Comparison of ENCODE assay signal across 8 cellular contexts in genomic region chr1:10210841-10211804, GRCh38. TPM values are rescaled to one million over a fixed set of nuclear protein-coding genes. Genes with fewer than 3 reads are reported as not detected.
DNase-seq lines count a peak whose midpoint lies in the region; ATAC-seq and TF ChIP-seq lines count a peak whose summit lies in the region.

No MANE protein-coding gene starts in this region.

- peak overlapping the region; percentile 89 for H2AFZ ChIP-seq in DND-41 (ENCODE audit: low read depth, low read length)

- peaks cover 10% of the 10 kb centered on the region for H3K79me2 ChIP-seq in DND-41 (ENCODE audit: insufficient read depth, low read length)

- peak overlapping the region; percentile 61; the same call in 1 of the 2 replicates for H3K27ac ChIP-seq in DND-41 (ENCODE audit: low read length)
- peak overlapping the region; percentile 91 to 96 (median 95) for H3K27ac ChIP-seq in right lobe of liver

- no peaks in the 10 kb centered on the region for H3K9me3 ChIP-seq in DND-41 (ENCODE audit: insufficient read depth, low read length, severe bottlenecking)
- no peaks in the 10 kb centered on the region for H3K9me3 ChIP-seq in right lobe of liver

- H3K4me2 ChIP-seq in DND-41 (ENCODE audit: insufficient read depth, low read length): peak overlapping the region; percentile 80

- H3K4me3 Mint-ChIP-seq in activated CD4-positive, alpha-beta T cell treated with anti-CD3 and anti-CD28 coated beads, Interleukin-2, amount 10 ng/mL, durations not matched to agents 24 days and 14 days: peak overlapping the region; percentile 85
- H3K4me3 Mint-ChIP-seq in effector memory CD8-positive, alpha-beta T cell: peak overlapping the region; percentile 53 to 76

- DNase-seq in DND-41 (peak; percentile 17), H7 (peak; percentile 83), NCI-H1105 treated with DMSO at 0.1 percent for 48 hours (lab: John Stamatoyannopoulos, UW) (peak; percentile 72), right lobe of liver (peak; percentile 93 to 96 (median 93))
- DNase-seq in activated CD4-positive, alpha-beta T cell treated with anti-CD3 and anti-CD28 coated beads, Interleukin-2, amount 10 ng/mL, durations not matched to agents 24 days and 14 days: peak; percentile 69
- no peak for DNase-seq in effector memory CD8-positive, alpha-beta T cell
- peak; percentile 55 for DNase-seq in stimulated activated CD8-positive, alpha-beta memory T cell treated with anti-CD3 and anti-CD28 coated beads, Interleukin-4, amount 100 ng/mL, for 48 hours

- peaks cover 5% of the 10 kb centered on the region for H3K27me3 Mint-ChIP-seq in activated CD4-positive, alpha-beta T cell treated with anti-CD3 and anti-CD28 coated beads, Interleukin-2, amount 10 ng/mL, durations not matched to agents 24 days and 14 days
- no peaks in the 10 kb centered on the region for H3K27me3 Mint-ChIP-seq in effector memory CD8-positive, alpha-beta T cell

- H3K4me1 Mint-ChIP-seq in activated CD4-positive, alpha-beta T cell treated with anti-CD3 and anti-CD28 coated beads, Interleukin-2, amount 10 ng/mL, durations not matched to agents 24 days and 14 days: peaks cover 35% of the 10 kb centered on the region
- H3K4me1 Mint-ChIP-seq in effector memory CD8-positive, alpha-beta T cell (ENCODE audit: low read depth in 2 of 2): peaks cover 31 to 33% of the 10 kb centered on the region in 2 donors

- no peaks in the 10 kb centered on the region for H3K9me3 Mint-ChIP-seq in activated CD4-positive, alpha-beta T cell treated with anti-CD3 and anti-CD28 coated beads, Interleukin-2, amount 10 ng/mL, durations not matched to agents 24 days and 14 days
- no peaks in the 10 kb centered on the region for H3K9me3 Mint-ChIP-seq in effector memory CD8-positive, alpha-beta T cell

- peak overlapping the region; percentile 54 for H3K27ac Mint-ChIP-seq in activated CD4-positive, alpha-beta T cell treated with anti-CD3 and anti-CD28 coated beads, Interleukin-2, amount 10 ng/mL, durations not matched to agents 24 days and 14 days
- H3K27ac Mint-ChIP-seq in effector memory CD8-positive, alpha-beta T cell: peak overlapping the region; percentile 65 to 86

- peak overlapping the region; percentile 83 for H3K9ac ChIP-seq in DND-41 (ENCODE audit: low read depth, low read length)

- no peaks in the 10 kb centered on the region for H3K27me3 ChIP-seq in DND-41 (ENCODE audit: insufficient read depth, low read length, poor library complexity)
- H3K27me3 ChIP-seq in H7 (ENCODE audit: control insufficient read depth, insufficient read depth, low read length): no peaks in the 10 kb centered on the region
- no peaks in the 10 kb centered on the region for H3K27me3 ChIP-seq in right lobe of liver

- intact Hi-C loops in activated CD4-positive, alpha-beta T cell treated with anti-CD3 and anti-CD28 coated beads, Interleukin-2, amount 10 ng/mL, durations not matched to agents 24 days and 14 days (cut with micrococcal nuclease): loop anchor here (1.0 to 10.0 kb wide), 7 partner anchors 41 to 284 kb away; partner anchors contain the start of genes PGD and UBE4B
- intact Hi-C loops in right lobe of liver (cut with DNase I): no loop called here

- H3K36me3 Mint-ChIP-seq in activated CD4-positive, alpha-beta T cell treated with anti-CD3 and anti-CD28 coated beads, Interleukin-2, amount 10 ng/mL, durations not matched to agents 24 days and 14 days (ENCODE audit: low read depth): no peaks in the 10 kb centered on the region
- H3K36me3 Mint-ChIP-seq in effector memory CD8-positive, alpha-beta T cell (ENCODE audit: insufficient read depth): peaks cover 22% of the 10 kb centered on the region

- TF ChIP-seq CTCF in DND-41 (IDR thresholded peaks at IDR 0.05; ENCODE audit: borderline replicate concordance, extremely low read depth, low read length, poor library complexity, severe bottlenecking): no peak
- no peak for TF ChIP-seq CTCF in right lobe of liver (IDR thresholded peaks at IDR 0.05)

- ATAC-seq in DND-41 (ENCODE audit: insufficient read depth, low read depth): no peak
- ATAC-seq in effector memory CD8-positive, alpha-beta T cell (replicated peaks): no peak
- ATAC-seq in right lobe of liver: peak; percentile 68 to 74 (median 70)
- no peak for ATAC-seq in HG02970 (IDR thresholded peaks at IDR 0.05; ENCODE audit: low FRiP score, unreplicated experiment)

- H3K4me1 ChIP-seq in DND-41 (ENCODE audit: insufficient read depth, low read length) (peaks cover 24% of the 10 kb centered on the region), right lobe of liver (peaks cover 0 to 25% (median 8%) of the 10 kb centered on the region in 4 donors)

- H4K20me1 ChIP-seq in DND-41 (ENCODE audit: insufficient read depth, low read length): 0 out of 2 replicates have a peak, but pooled peaks cover 4% of the 10 kb centered on the region

- H3K4me3 ChIP-seq in DND-41 (ENCODE audit: low read depth in 1 of 2, low read length in 2 of 2) (peak overlapping the region; percentile 17 to 65; a peak in 3 of 4 replicates), H7 (ENCODE audit: insufficient read depth, low read depth, low read length) (peak overlapping the region; percentile 91), right lobe of liver (peak overlapping the region; percentile 78 to 89 (median 88))

- TF ChIP-seq POLR2A in right lobe of liver (IDR thresholded peaks at IDR 0.05): peak; percentile 64

- WGBS in right lobe of liver (ENCODE audit: insufficient coverage, low coverage, low lambda C conversion rate, missing lambda C conversion rate): 6% methylated on average over 23 of the region's 69 CpGs

- H3K36me3 ChIP-seq in DND-41 (ENCODE audit: insufficient read depth, low read length) (no peaks in the 10 kb centered on the region), H7 (replicated peaks; ENCODE audit: control insufficient read depth, insufficient read depth, low read length) (no peaks in the 10 kb centered on the region), right lobe of liver (no peaks in the 10 kb centered on the region)

RNA-seq across cellular contexts. Expression of gene KIF1B, which starts 0.8 kb away (rescaled TPM):
- total RNA-seq in H7 (2014; rRNA removed; shearing (Covaris generic)): 32.1 and 44.8 TPM in 2 replicates
- 17.8 and 19.3 TPM in 2 replicates for total RNA-seq in activated CD4-positive, alpha-beta T cell treated with anti-CD3 and anti-CD28 coated beads, Interleukin-2, amount 10 ng/mL, durations not matched to agents 24 days and 14 days
- 10 to 100 TPM; 21.7 to 29.4 (median 23.2) TPM for total RNA-seq in right lobe of liver

Comparison
In these comparisons a context has a peak if more than half of its experiments do, and no peak if none do; other contexts are left out.
1. ATAC-seq: peak in right lobe of liver (4 of 4); none in DND-41 (single experiment), effector memory CD8-positive, alpha-beta T cell (single experiment) and HG02970 (single experiment).
2. DNase-seq: peak in DND-41 (single experiment), H7 (single experiment), NCI-H1105 treated with DMSO at 0.1 percent for 48 hours (single experiment), activated CD4-positive, alpha-beta T cell treated with anti-CD3 and anti-CD28 coated beads, Interleukin-2, amount 10 ng/mL, durations not matched to agents 24 days and 14 days (single experiment), right lobe of liver (3 of 3) and stimulated activated CD8-positive, alpha-beta memory T cell treated with anti-CD3 and anti-CD28 coated beads, Interleukin-4, amount 100 ng/mL, for 48 hours (single experiment); none in effector memory CD8-positive, alpha-beta T cell (0 of 3).
3. H3K4me3 ChIP-seq: peak in every context shown above with its lines; median percentile 91 in H7; 88 in right lobe of liver; 41 in DND-41.